ENCODE assay signal across 10 cellular contexts in genomic region chr16:14514967-14515366, GRCh38.
"Had no signal": no experiment of that assay in that cellular context is flagged by ENCODE, and none has a peak within 500 bp of the region (broad histone marks: within the 10 kb centered on the region; RNA-seq: fewer than 3 reads in every experiment).

No MANE protein-coding gene starts in this region.

- H3K4me3 ChIP-seq: GM23338, K562 had no signal

- H3K9me3 Mint-ChIP-seq: GM23338, H9, HFFc6 had no signal

- H3K27ac ChIP-seq: HL-60 had no signal

- H2AFZ ChIP-seq: GM23338 had no signal

- ATAC-seq: GM23338, K562 had no signal

- FAIRE-seq: H1, H54, K562 had no signal

- H3K27ac Mint-ChIP-seq: GM23338, H9, HFFc6 had no signal

- H3K4me2 ChIP-seq: GM23338 had no signal

- H3K4me3 Mint-ChIP-seq: GM23338, H9, HFFc6 had no signal

- DNase-seq: H9, HCEC 1CT, HFFc6, IMR-90, KG1 had no signal
